In genomic region chr15:87345955-87346354, GRCh38 we compare ENCODE assay signal across 29 cellular contexts.
"Had no signal": no experiment of that assay in that cellular context is flagged by ENCODE, and none has a peak within 500 bp of the region (broad histone marks: within the 10 kb centered on the region; RNA-seq: fewer than 3 reads in every experiment).

No MANE protein-coding gene starts in this region.

- H3K4me1 ChIP-seq: adrenal gland, body of pancreas, colonic mucosa had no signal

- H3K36me3 ChIP-seq: adrenal gland, cardiac muscle cell, colonic mucosa had no signal

- DNase-seq: activated CD4-positive, alpha-beta memory T cell treated with anti-CD3 and anti-CD28 coated beads for 36 hours; activated CD4-positive, alpha-beta T cell treated with anti-CD3 and anti-CD28 coated beads for 36 hours; activated CD4-positive, alpha-beta T cell treated with anti-CD3 and anti-CD28 coated beads, Interleukin-2, amount 10 ng/mL, durations not matched to agents 24 days and 14 days; activated CD4-positive, CD25-positive, alpha-beta regulatory T cell; activated CD4-positive, CD25-positive, alpha-beta regulatory T cell treated with anti-CD3 and anti-CD28 coated beads, Interleukin-2, amount 50 U/mL, for 72 hours; activated CD8-positive, alpha-beta memory T cell treated with anti-CD3 and anti-CD28 coated beads, Interleukin-2, amount 10 ng/mL, durations not matched to agents 7 days and 5 days; activated CD8-positive, alpha-beta memory T cell treated with anti-CD3 and anti-CD28 coated beads, Interleukin-2, amount 50 U/mL, for 4 hours; activated CD8-positive, alpha-beta T cell treated with anti-CD3 and anti-CD28 coated beads, Interleukin-2, amount 10 ng/mL, durations not matched to agents 7 days and 5 days; activated gamma-delta T cell treated with Interleukin-2 at 50 U/mL for 16 hours; activated naive CD4-positive, alpha-beta T cell treated with anti-CD3 and anti-CD28 coated beads for 36 hours; activated naive CD8-positive, alpha-beta T cell treated with anti-CD3 and anti-CD28 coated beads for 36 hours; activated naive CD8-positive, alpha-beta T cell treated with anti-CD3 and anti-CD28 coated beads, Interleukin-2, amount 50 U/mL, for 24 hours; activated T-cell treated with anti-CD3 and anti-CD28 coated beads, Interleukin-2, amount 50 U/mL, for 1 hour; activated T-cell treated with anti-CD3 and anti-CD28 coated beads, Interleukin-2, amount 50 U/mL, for 48 hours; adrenal gland; amygdala; aorta; body of pancreas; central memory CD4-positive, alpha-beta T cell; cerebellar nuclear complex; colonic mucosa; effector CD8-positive, alpha-beta T cell; foreskin fibroblast; head of caudate nucleus; hippocampal formation; T-helper 17 cell; T1000 had no signal

- H3K4me3 ChIP-seq: adrenal gland, body of pancreas, cardiac muscle cell, colonic mucosa had no signal

- H3K27ac ChIP-seq: adrenal gland, body of pancreas, cardiac muscle cell, colonic mucosa had no signal

- H3K27me3 ChIP-seq: adrenal gland, body of pancreas, cardiac muscle cell, colonic mucosa had no signal

- ATAC-seq: activated CD4-positive, alpha-beta T cell treated with anti-CD3 and anti-CD28 coated beads for 36 hours; activated CD8-positive, alpha-beta memory T cell treated with anti-CD3 and anti-CD28 coated beads, Interleukin-2, amount 10 ng/mL, durations not matched to agents 7 days and 5 days; activated CD8-positive, alpha-beta T cell treated with anti-CD3 and anti-CD28 coated beads, Interleukin-2, amount 10 ng/mL, durations not matched to agents 7 days and 5 days; activated naive CD8-positive, alpha-beta T cell treated with anti-CD3 and anti-CD28 coated beads, Interleukin-2, amount 50 U/mL, for 24 hours; body of pancreas; esophagus mucosa; T-helper 17 cell had no signal

- H3K9me3 ChIP-seq: adrenal gland, body of pancreas, colonic mucosa had no signal
